ENCODE assay signal across 15 cellular contexts in the genomic region with DNA sequence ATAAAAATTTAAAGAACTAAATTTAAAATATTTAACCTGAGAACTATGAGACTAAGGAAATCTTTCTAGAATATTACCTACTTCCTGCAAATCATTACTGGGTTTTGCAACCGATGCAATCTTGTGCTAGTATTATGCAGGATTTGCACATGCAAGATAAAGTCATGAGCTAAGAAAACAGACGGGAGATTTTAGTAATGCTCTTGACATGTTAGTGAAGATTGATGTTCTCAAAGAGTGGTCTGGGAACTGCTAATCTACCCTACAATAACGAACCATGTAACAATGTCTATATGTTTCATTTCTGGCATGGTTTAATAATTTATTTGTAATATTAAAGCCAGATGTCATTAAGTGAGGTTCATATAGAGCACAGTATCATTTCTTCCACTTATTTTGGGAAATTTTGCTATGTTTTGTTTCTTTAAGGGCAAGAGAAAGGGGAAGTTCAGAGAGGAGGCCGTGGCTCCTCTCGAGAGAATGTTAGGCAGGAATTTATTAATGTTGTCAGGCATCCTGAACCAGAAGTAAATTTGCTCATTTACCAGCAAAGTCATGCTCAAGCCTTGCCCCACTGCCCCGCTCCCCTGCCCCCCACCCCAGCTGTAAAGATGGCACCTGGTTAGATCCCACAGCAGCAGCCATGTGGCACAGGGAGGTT. TPM values are rescaled to one million over a fixed set of nuclear protein-coding genes. Genes with fewer than 3 reads are reported as not detected.
DNase-seq lines count a peak whose midpoint lies in the region; TF ChIP-seq lines count a peak whose summit lies in the region.
"Had no signal": no experiment of that assay in that cellular context is flagged by ENCODE, and none has a peak within 500 bp of the region (broad histone marks: within the 10 kb centered on the region; RNA-seq: fewer than 3 reads in every experiment).

No MANE protein-coding gene starts in this region.

- in situ Hi-C loops in GM23248 (cut with MboI) (no loop called here), brain microvascular endothelial cell (cut with HindIII; ENCODE audit: low pct_ligation_motif_present, low sequenced_read_pairs) (no loop called here)

- H3K27me3 ChIP-seq in GM23248 (replicated peaks; ENCODE audit: insufficient read depth) = no peaks in the 10 kb centered on the region
- no peaks in the 10 kb centered on the region for H3K27me3 ChIP-seq in brain microvascular endothelial cell (replicated peaks)
- H3K27me3 ChIP-seq in MG63 = no peaks in the 10 kb centered on the region
- H3K27me3 ChIP-seq: pancreas had no signal

- no peaks in the 10 kb centered on the region for H3K9me2 ChIP-seq in GM23248 (ENCODE audit: insufficient read depth)

- TF ChIP-seq CTCF in NB4 (IDR thresholded peaks at IDR 0.05; ENCODE audit: low read depth, low read length) = no peak
- TF ChIP-seq CTCF in brain microvascular endothelial cell (IDR thresholded peaks at IDR 0.05; ENCODE audit: low read depth, low read length, missing control alignments) = no peak

- no peak for DNase-seq in GM23248
- DNase-seq in NB4 (ENCODE audit: low read depth) = peak; percentile 63
- no peak for DNase-seq in brain microvascular endothelial cell
- no peak for DNase-seq in MG63
- no peak for DNase-seq in middle frontal gyrus (ENCODE audit: extremely low spot score, low spot score)
- no peak for DNase-seq in NCI-H2196 treated with DMSO at 0.1 percent for 48 hours (lab: John Stamatoyannopoulos, UW; ENCODE audit: unreplicated experiment)
- DNase-seq in NCI-H1105 (lab: John Stamatoyannopoulos, UW) = no peak
- DNase-seq: activated CD8-positive, alpha-beta memory T cell treated with anti-CD3 and anti-CD28 coated beads, Interleukin-2, amount 50 U/mL, for 48 hours; caudate nucleus; DMS153; islet precursor cell; NCI-H1092; pancreas; small intestine had no signal

- H3K27ac ChIP-seq in GM23248 = no peak overlapping the region
- peak overlapping the region; percentile 25 for H3K27ac ChIP-seq in brain microvascular endothelial cell
- peak overlapping the region; percentile 8 for H3K27ac ChIP-seq in mesodermal cell (ENCODE audit: low read depth, low read length, severe bottlenecking)
- H3K27ac ChIP-seq: pancreas had no signal

- no peaks in the 10 kb centered on the region for H3K36me3 ChIP-seq in GM23248 (ENCODE audit: low read depth)
- H3K36me3 ChIP-seq in brain microvascular endothelial cell (replicated peaks) = peaks cover 52% of the 10 kb centered on the region
- no peaks in the 10 kb centered on the region for H3K36me3 ChIP-seq in mesodermal cell (ENCODE audit: control insufficient read depth, insufficient read depth, low read length)
- H3K36me3 ChIP-seq in MG63 = no peaks in the 10 kb centered on the region
- H3K36me3 ChIP-seq: pancreas had no signal

- H3K79me2 ChIP-seq in GM23248 (ENCODE audit: insufficient read depth) = no peaks in the 10 kb centered on the region

- 26 to 29% methylated on average over 6 of the region's 6 CpGs for WGBS in GM23248 (ENCODE audit: low coverage in 1 of 2, low lambda C conversion rate in 2 of 2, missing lambda C conversion rate in 2 of 2), 2 experiments
- 70 to 100% methylated on average over 2 to 3 of the region's 6 CpGs for WGBS in mesodermal cell (ENCODE audit: insufficient coverage in 2 of 2), 2 experiments

- no peak overlapping the region for H3K4me3 ChIP-seq in GM23248
- H3K4me3 ChIP-seq in NB4 (ENCODE audit: low read depth, low read length) = no peak overlapping the region
- no peak overlapping the region for H3K4me3 ChIP-seq in brain microvascular endothelial cell (ENCODE audit: low read depth, low read length)
- H3K4me3 ChIP-seq in mesodermal cell (ENCODE audit: extremely low read depth, insufficient read depth, low read length, poor library complexity, severe bottlenecking) = no peak overlapping the region
- H3K4me3 ChIP-seq in MG63 = no peak overlapping the region
- H3K4me3 ChIP-seq: pancreas had no signal

- H3F3A ChIP-seq in GM23248 (ENCODE audit: insufficient read depth) = peaks cover 19% of the 10 kb centered on the region

- H3K9ac ChIP-seq in GM23248 = no peak overlapping the region

- no peak overlapping the region for H2AFZ ChIP-seq in GM23248

- no peak for TF ChIP-seq POLR2A in NB4 (IDR thresholded peaks at IDR 0.05; ENCODE audit: extremely low read depth, insufficient read length)

- H3K4me1 ChIP-seq in GM23248 (ENCODE audit: insufficient read depth) (peaks cover 17% of the 10 kb centered on the region), mesodermal cell (ENCODE audit: control insufficient read depth, insufficient read depth, low read length, poor library complexity, severe bottlenecking) (peaks cover 23% of the 10 kb centered on the region)

- H4K20me1 ChIP-seq in GM23248 (ENCODE audit: insufficient read depth) = no peaks in the 10 kb centered on the region

- H3K4me2 ChIP-seq in GM23248 (ENCODE audit: unreplicated experiment) = peak overlapping the region; percentile 79

- H3K9me3 ChIP-seq in GM23248 (ENCODE audit: low read depth) = no peaks in the 10 kb centered on the region
- H3K9me3 ChIP-seq in mesodermal cell (ENCODE audit: control insufficient read depth, low read length) = no peaks in the 10 kb centered on the region
- H3K9me3 ChIP-seq in MG63 = no peaks in the 10 kb centered on the region
- H3K9me3 ChIP-seq: pancreas had no signal

RNA-seq across cellular contexts. Expression of a gene that starts 22.8 kb away (rescaled TPM):
- 1.5 TPM in 1 of 2 replicates, not detected in the other for total RNA-seq in GM23248 (2014; rRNA removed; shearing (Covaris generic))
- polyA plus RNA-seq in GM23248 (2016; fragmentation: Nextera tagmentation; extraction: Ambion mirVana) = 0.18 and 0.22 TPM in 2 replicates
- polyA plus RNA-seq in mesodermal cell (2013, experiment 1 of 2) = 13.8 TPM
- polyA plus RNA-seq in mesodermal cell (2013, experiment 2 of 2) = 12.1 TPM
- 0.13 TPM in 1 of 2 replicates, not detected in the other for total RNA-seq in MG63 (2014; rRNA removed; shearing (Covaris generic); ENCODE audit: low replicate concordance)
